In the genomic region with DNA sequence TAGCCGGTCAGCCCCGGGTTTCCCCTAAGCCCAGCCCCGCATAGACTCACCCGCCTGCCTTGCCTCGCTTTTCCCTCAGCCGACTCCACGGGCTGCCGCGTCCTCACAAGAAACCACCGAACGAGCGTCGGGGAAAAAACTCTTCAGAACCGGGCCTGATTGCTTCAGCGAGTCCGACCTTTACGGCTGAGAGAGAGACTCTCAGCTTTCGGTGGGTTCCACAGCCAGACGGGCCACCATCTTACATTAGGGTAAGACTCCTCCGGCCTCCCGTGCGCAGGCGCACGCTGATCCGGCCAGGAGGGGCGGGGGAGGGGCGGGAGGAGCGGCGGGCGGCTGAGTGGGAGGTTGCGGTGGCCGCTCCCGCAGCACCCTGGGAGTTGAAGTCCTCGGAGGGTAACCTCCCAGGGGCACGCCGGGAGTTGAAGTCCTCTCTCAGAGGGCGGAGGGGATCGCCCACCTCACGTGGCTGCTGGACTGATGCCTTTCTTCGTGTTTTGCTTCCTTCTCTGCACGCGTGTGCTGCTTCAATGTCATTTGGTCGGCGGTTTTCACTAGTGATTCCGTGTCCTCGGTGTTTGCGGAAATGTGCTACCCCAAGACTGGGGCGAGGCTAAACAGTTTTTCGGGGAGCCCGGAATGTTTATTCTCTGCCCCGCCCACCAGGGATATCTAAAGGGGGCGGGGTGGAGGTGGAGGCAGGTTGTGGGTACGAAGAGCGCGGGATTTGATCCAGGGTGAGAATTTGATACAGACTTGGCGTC, we compare ENCODE assay signal across 8 cellular contexts. TPM values are rescaled to one million over a fixed set of nuclear protein-coding genes. Genes with fewer than 3 reads are reported as not detected.
DNase-seq lines count a peak whose midpoint lies in the region; ATAC-seq and TF ChIP-seq lines count a peak whose summit lies in the region.

A gene with protein sequence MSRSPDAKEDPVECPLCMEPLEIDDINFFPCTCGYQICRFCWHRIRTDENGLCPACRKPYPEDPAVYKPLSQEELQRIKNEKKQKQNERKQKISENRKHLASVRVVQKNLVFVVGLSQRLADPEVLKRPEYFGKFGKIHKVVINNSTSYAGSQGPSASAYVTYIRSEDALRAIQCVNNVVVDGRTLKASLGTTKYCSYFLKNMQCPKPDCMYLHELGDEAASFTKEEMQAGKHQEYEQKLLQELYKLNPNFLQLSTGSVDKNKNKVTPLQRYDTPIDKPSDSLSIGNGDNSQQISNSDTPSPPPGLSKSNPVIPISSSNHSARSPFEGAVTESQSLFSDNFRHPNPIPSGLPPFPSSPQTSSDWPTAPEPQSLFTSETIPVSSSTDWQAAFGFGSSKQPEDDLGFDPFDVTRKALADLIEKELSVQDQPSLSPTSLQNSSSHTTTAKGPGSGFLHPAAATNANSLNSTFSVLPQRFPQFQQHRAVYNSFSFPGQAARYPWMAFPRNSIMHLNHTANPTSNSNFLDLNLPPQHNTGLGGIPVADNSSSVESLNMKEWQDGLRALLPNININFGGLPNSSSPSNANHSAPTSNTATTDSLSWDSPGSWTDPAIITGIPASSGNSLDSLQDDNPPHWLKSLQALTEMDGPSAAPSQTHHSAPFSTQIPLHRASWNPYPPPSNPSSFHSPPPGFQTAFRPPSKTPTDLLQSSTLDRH (minus strand): TSS at position 264 of the 764 bp plus-strand sequence. CDS start 71,771 bp downstream, outside the sequence.

- POLR2A ChIA-PET in RWPE1 (lab: Yijun Ruan, JAX; ENCODE audit: low non-redundant PET): no interaction called here

- H2AFZ ChIP-seq in H9 (ENCODE audit: low read length) (peak within 1 kb of the TSS; percentile 94), Loucy (ENCODE audit: low read length) (peak within 1 kb of the TSS; percentile 99)

- no peak within 1 kb of the TSS for H3T11ph ChIP-seq in H9 (ENCODE audit: low read length)

- no peak within 1 kb of the TSS for H4K91ac ChIP-seq in H9 (ENCODE audit: insufficient read length, low read depth, low read length)

- H2BK12ac ChIP-seq in H9 (ENCODE audit: insufficient read length, low read depth, low read length): no peak within 1 kb of the TSS

- WGBS in H9 (ENCODE audit: extremely low coverage, insufficient read length, low lambda C conversion rate): no CpG with 5 or more reads among the region's 56 CpGs

- H2AK5ac ChIP-seq in H9 (ENCODE audit: insufficient read length, low read length): no peak within 1 kb of the TSS

- H3K18ac ChIP-seq in H9 (ENCODE audit: insufficient read length, low read depth, low read length): peak within 1 kb of the TSS; percentile 88

- no peak within 1 kb of the TSS for H4K5ac ChIP-seq in H9 (ENCODE audit: insufficient read length, low read depth, low read length)

- H3K14ac ChIP-seq in H9 (ENCODE audit: insufficient read depth, low read length): peak within 1 kb of the TSS; percentile 77

- H3K79me1 ChIP-seq in H9 (ENCODE audit: insufficient read depth, low read depth, low read length, poor library complexity, severe bottlenecking): peaks cover 2% of the 10 kb centered on the region

- H3K9me3 Mint-ChIP-seq in H9 (no peaks in the 10 kb centered on the region), natural killer cell (no peaks in the 10 kb centered on the region)
- H3K9me3 Mint-ChIP-seq in activated T-helper 17 cell treated with anti-CD3 and anti-CD28 coated beads, Interleukin-2, amount 50 U/mL, for 72 hours: no peaks in the 10 kb centered on the region

- peak within 1 kb of the TSS; percentile 24 for H3K27ac ChIP-seq in H9 (ENCODE audit: insufficient read length, low read depth, low read length)
- peak within 1 kb of the TSS; percentile 90 for H3K27ac ChIP-seq in RWPE1

- no peak within 1 kb of the TSS for H2BK20ac ChIP-seq in H9 (ENCODE audit: low read depth, low read length, poor library complexity, severe bottlenecking)

- H3F3A ChIP-seq in Loucy (ENCODE audit: low read depth): no peaks in the 10 kb centered on the region

- CTCF ChIA-PET in RWPE1 (lab: Yijun Ruan, JAX): no interaction called here

- H3K4me3 ChIP-seq in Loucy (ENCODE audit: low read length, poor library complexity, severe bottlenecking) (peak within 1 kb of the TSS; percentile 89), fibroblast of pulmonary artery (replicated peaks; ENCODE audit: low read depth, low read length) (peak within 1 kb of the TSS; percentile 80)

- H3K27me3 Mint-ChIP-seq in H9 (ENCODE audit: low read depth) (no peaks in the 10 kb centered on the region), natural killer cell (ENCODE audit: low read depth in 2 of 2) (no peaks in the 10 kb centered on the region)
- H3K27me3 Mint-ChIP-seq in activated T-helper 17 cell treated with anti-CD3 and anti-CD28 coated beads, Interleukin-2, amount 50 U/mL, for 72 hours: no peaks in the 10 kb centered on the region

- H3K27me3 ChIP-seq in H9 (ENCODE audit: insufficient read depth, low read length) (no peaks in the 10 kb centered on the region), Loucy (ENCODE audit: insufficient read depth, low read length, poor library complexity, severe bottlenecking) (no peaks in the 10 kb centered on the region)

- H3K4me1 ChIP-seq in ES-I3 (ENCODE audit: insufficient read depth, low read length) (0 out of 2 replicates have a peak, but pooled peaks cover 3% of the 10 kb centered on the region), H9 (ENCODE audit: insufficient read depth, low read length) (peaks cover 3% of the 10 kb centered on the region; the same call in 1 of the 2 replicates), Loucy (ENCODE audit: insufficient read depth, low read length, poor library complexity, severe bottlenecking) (peaks cover 29% of the 10 kb centered on the region)

- H3K9ac ChIP-seq in ES-I3 (ENCODE audit: low read depth, low read length) (peak within 1 kb of the TSS; percentile 99), H9 (ENCODE audit: extremely low read depth, insufficient read length, low read length) (peak within 1 kb of the TSS; percentile 96), Loucy (ENCODE audit: low read depth, low read length, poor library complexity, severe bottlenecking) (peak within 1 kb of the TSS; percentile 91)

- no peak within 1 kb of the TSS for H2BK120ac ChIP-seq in H9 (ENCODE audit: low read depth, low read length, poor library complexity, severe bottlenecking)

- H3K4me1 Mint-ChIP-seq in H9: peaks cover 4 to 9% of the 10 kb centered on the region in 2 experiments; a peak in 3 of 4 replicates
- H3K4me1 Mint-ChIP-seq in activated T-helper 17 cell treated with anti-CD3 and anti-CD28 coated beads, Interleukin-2, amount 50 U/mL, for 72 hours: no peaks in the 10 kb centered on the region
- H3K4me1 Mint-ChIP-seq in natural killer cell: peaks cover 6 to 8% of the 10 kb centered on the region in 2 donors

- H3K23ac ChIP-seq in H9 (ENCODE audit: insufficient read length, low read depth, low read length): no peak within 1 kb of the TSS

- H3K36me3 ChIP-seq in ES-I3 (ENCODE audit: insufficient read depth, low read length): no peaks in the 10 kb centered on the region
- no peaks in the 10 kb centered on the region for H3K36me3 ChIP-seq in Loucy (ENCODE audit: insufficient read depth, low read length)

- H3K4ac ChIP-seq in H9 (ENCODE audit: low read depth, low read length): no peak within 1 kb of the TSS

- H3K79me2 ChIP-seq in H9 (ENCODE audit: insufficient read depth, low read length) (peaks cover 6% of the 10 kb centered on the region; the same call in 1 of the 2 replicates), Loucy (ENCODE audit: insufficient read depth, low read length) (peaks cover 46% of the 10 kb centered on the region)

- H3K36me3 Mint-ChIP-seq in H9 (ENCODE audit: insufficient read depth in 1 of 3, low read depth in 3 of 3) (no peaks in the 10 kb centered on the region), natural killer cell (no peaks in the 10 kb centered on the region)
- peaks cover 7% of the 10 kb centered on the region for H3K36me3 Mint-ChIP-seq in activated T-helper 17 cell treated with anti-CD3 and anti-CD28 coated beads, Interleukin-2, amount 50 U/mL, for 72 hours (ENCODE audit: low read depth)

- H3K4me3 Mint-ChIP-seq in H9 (no peak within 1 kb of the TSS), natural killer cell (no peak within 1 kb of the TSS)
- H3K4me3 Mint-ChIP-seq in activated T-helper 17 cell treated with anti-CD3 and anti-CD28 coated beads, Interleukin-2, amount 50 U/mL, for 72 hours: no peak within 1 kb of the TSS

- H3K9me3 ChIP-seq in ES-I3 (ENCODE audit: control insufficient read depth, insufficient read depth, low read length) (no peaks in the 10 kb centered on the region), H9 (ENCODE audit: control insufficient read depth, low read depth, low read length) (no peaks in the 10 kb centered on the region), Loucy (ENCODE audit: insufficient read depth, low read depth, low read length) (no peaks in the 10 kb centered on the region)

- peaks cover 14% of the 10 kb centered on the region for H3K23me2 ChIP-seq in H9 (ENCODE audit: insufficient read length, low read depth, low read length, poor library complexity, severe bottlenecking)

- H3K4me2 ChIP-seq in H9 (ENCODE audit: insufficient read depth, insufficient read length, low read length) (peak within 1 kb of the TSS; percentile 97), Loucy (ENCODE audit: low read depth, low read length, poor library complexity, severe bottlenecking) (peak within 1 kb of the TSS; percentile 88)

- no peak within 1 kb of the TSS for H3K56ac ChIP-seq in H9 (ENCODE audit: insufficient read length, low read depth, low read length)

- no peak for TF ChIP-seq CTCF in H9 (conservative IDR thresholded peaks at IDR 0.05)
- no peak for TF ChIP-seq CTCF in Loucy (conservative IDR thresholded peaks at IDR 0.05; ENCODE audit: low read length)
- TF ChIP-seq CTCF in RWPE1 (conservative IDR thresholded peaks at IDR 0.05; ENCODE audit: low read depth): no peak
- TF ChIP-seq CTCF in fibroblast of pulmonary artery (IDR thresholded peaks at IDR 0.05; ENCODE audit: low read length, missing control alignments): no peak
- no peak for TF ChIP-seq CTCF in natural killer cell (IDR thresholded peaks at IDR 0.05)

- intact Hi-C loops in natural killer cell (cut with micrococcal nuclease): loop anchor here (1.0 to 5.0 kb wide), 4 partner anchors 47 to 470 kb away; a partner anchor contains a TSS

- H2BK15ac ChIP-seq in H9 (ENCODE audit: low read depth, low read length): no peak within 1 kb of the TSS

- ATAC-seq in activated T-helper 17 cell treated with anti-CD3 and anti-CD28 coated beads, Interleukin-2, amount 50 U/mL, for 72 hours (replicated peaks): peak; percentile 93
- ATAC-seq in natural killer cell: peak; percentile 91 to 98 (median 94)

- no peak within 1 kb of the TSS for H2BK5ac ChIP-seq in H9 (ENCODE audit: insufficient read length, low read length)

- no peak within 1 kb of the TSS for H4K8ac ChIP-seq in H9 (replicated peaks; ENCODE audit: insufficient read length, low read depth, low read length)

- DNase-seq in H9: peak; percentile 98
- DNase-seq in RWPE1 (ENCODE audit: low spot score): peak; percentile 93
- DNase-seq in fibroblast of pulmonary artery (ENCODE audit: low read depth): peak; percentile 96
- peak; percentile 87 for DNase-seq in natural killer cell
- DNase-seq in stimulated activated naive CD4-positive, alpha-beta T cell (lab: John Stamatoyannopoulos, UW): peak; percentile 93 to 98 (median 95)

- H3K9me2 ChIP-seq in Loucy (replicated peaks; ENCODE audit: low read depth, low read length): no peaks in the 10 kb centered on the region

- H4K20me1 ChIP-seq in H9 (ENCODE audit: control insufficient read depth, insufficient read depth, insufficient read length) (peaks cover 2% of the 10 kb centered on the region), Loucy (ENCODE audit: insufficient read depth, low read length, poor library complexity, severe bottlenecking) (peaks cover 46% of the 10 kb centered on the region)

- H3K27ac Mint-ChIP-seq in H9 (no peak within 1 kb of the TSS), natural killer cell (no peak within 1 kb of the TSS)
- no peak within 1 kb of the TSS for H3K27ac Mint-ChIP-seq in activated T-helper 17 cell treated with anti-CD3 and anti-CD28 coated beads, Interleukin-2, amount 50 U/mL, for 72 hours

RNA-seq across cellular contexts. Expression of the gene that starts here (rescaled TPM):
- total RNA-seq in H9 (2021): 23.5 and 27.4 TPM in 2 replicates
- total RNA-seq in activated T-helper 17 cell treated with anti-CD3 and anti-CD28 coated beads, Interleukin-2, amount 50 U/mL, for 72 hours: 10 to 100 TPM; 20.1 to 28.1 TPM
- 10 to 100 TPM; 40.6 to 47.1 (median 40.7) TPM for total RNA-seq in natural killer cell

Comparison
In these comparisons a context has a peak if more than half of its experiments do, and no peak if none do; other contexts are left out.
1. Peak in every context shown above with its lines: DNase-seq, ATAC-seq, H3K4me3 ChIP-seq and H3K27ac ChIP-seq.